18 cellular contexts compared by ENCODE assay signal in genomic region chr12:120887253-120888043, GRCh38. TPM values are rescaled to one million over a fixed set of nuclear protein-coding genes. Genes with fewer than 3 reads are reported as not detected.
DNase-seq lines count a peak whose midpoint lies in the region; ATAC-seq, FAIRE-seq and TF ChIP-seq lines count a peak whose summit lies in the region.
"Had no signal": no experiment of that assay in that cellular context is flagged by ENCODE, and none has a peak within 500 bp of the region (broad histone marks: within the 10 kb centered on the region; RNA-seq: fewer than 3 reads in every experiment).

No MANE protein-coding gene starts in this region.

- H3K27ac Mint-ChIP-seq in activated CD8-positive, alpha-beta T cell treated with anti-CD3 and anti-CD28 coated beads for 36 hours = peak overlapping the region; percentile 67
- H3K27ac Mint-ChIP-seq in stimulated activated effector memory CD8-positive, alpha-beta T cell treated with anti-CD3 and anti-CD28 coated beads, Interleukin-12 subunit alpha, Interleukin-12 subunit beta, amount 100 ng/mL, for 72 hours = no peak overlapping the region

- H3K27ac ChIP-seq in K562 (ENCODE audit: extremely low read depth, low read depth, low read length) = no peak overlapping the region
- no peak overlapping the region for H3K27ac ChIP-seq in dorsolateral prefrontal cortex
- H3K27ac ChIP-seq: adrenal gland, hepatocyte, psoas muscle, thoracic aorta had no signal

- in situ Hi-C loops in K562 (cut with MboI) = no loop called here

- H3K27me3 ChIP-seq in K562 (ENCODE audit: control insufficient read depth in 2 of 2, insufficient read depth in 2 of 2, low read length in 2 of 2) = no peaks in the 10 kb centered on the region
- H3K27me3 ChIP-seq in dorsolateral prefrontal cortex = no peaks in the 10 kb centered on the region
- H3K27me3 ChIP-seq: adrenal gland, BE2C, cardiac muscle cell, hepatocyte had no signal

- H3K4me3 ChIP-seq in K562 = no peak overlapping the region
- H3K4me3 ChIP-seq in dorsolateral prefrontal cortex = no peak overlapping the region
- H3K4me3 ChIP-seq: adrenal gland, cardiac muscle cell, hepatocyte, psoas muscle, thoracic aorta had no signal

- DNase-seq in NCI-H69 (lab: John Stamatoyannopoulos, UW) (peak; percentile 10), K562 (ENCODE audit: extremely low read depth in 1 of 4, low spot score in 3 of 4) (no peak), dorsolateral prefrontal cortex (no peak), T-helper 1 cell (no peak)
- peak; percentile 70 for DNase-seq in activated CD8-positive, alpha-beta T cell treated with anti-CD3 and anti-CD28 coated beads for 36 hours
- no peak for DNase-seq in stimulated activated effector memory CD8-positive, alpha-beta T cell treated with anti-CD3 and anti-CD28 coated beads, Interleukin-12 subunit alpha, Interleukin-12 subunit beta, amount 100 ng/mL, for 72 hours (ENCODE audit: low spot score in 2 of 2)
- DNase-seq: adrenal gland, BE2C, NCI-H187 treated with DMSO at 0.1 percent for 48 hours, psoas muscle, SIG-M5 had no signal

- H3K9me3 ChIP-seq in K562 (replicated peaks; ENCODE audit: control insufficient read depth, insufficient read depth, low read depth, low read length) = no peaks in the 10 kb centered on the region
- H3K9me3 ChIP-seq: adrenal gland, BE2C, psoas muscle, thoracic aorta had no signal

- peaks cover 4% of the 10 kb centered on the region for H3K36me3 Mint-ChIP-seq in activated CD8-positive, alpha-beta T cell treated with anti-CD3 and anti-CD28 coated beads for 36 hours (ENCODE audit: low read depth)
- H3K36me3 Mint-ChIP-seq in stimulated activated effector memory CD8-positive, alpha-beta T cell treated with anti-CD3 and anti-CD28 coated beads, Interleukin-12 subunit alpha, Interleukin-12 subunit beta, amount 100 ng/mL, for 72 hours = no peaks in the 10 kb centered on the region

- no peaks in the 10 kb centered on the region for H3K9me1 ChIP-seq in K562 (ENCODE audit: control insufficient read depth, insufficient read depth, low read length)

- H3K9me3 Mint-ChIP-seq in activated CD8-positive, alpha-beta T cell treated with anti-CD3 and anti-CD28 coated beads for 36 hours = no peaks in the 10 kb centered on the region
- no peaks in the 10 kb centered on the region for H3K9me3 Mint-ChIP-seq in stimulated activated effector memory CD8-positive, alpha-beta T cell treated with anti-CD3 and anti-CD28 coated beads, Interleukin-12 subunit alpha, Interleukin-12 subunit beta, amount 100 ng/mL, for 72 hours
- H3K9me3 Mint-ChIP-seq: nephron had no signal

- TF ChIP-seq EP300 in K562 (IDR thresholded peaks at IDR 0.05; ENCODE audit: low read length) = no peak

- no peaks in the 10 kb centered on the region for H3K36me3 ChIP-seq in K562 (ENCODE audit: control insufficient read depth, insufficient read depth, low read length)
- H3K36me3 ChIP-seq: adrenal gland, BE2C, cardiac muscle cell, thoracic aorta had no signal

- no peak overlapping the region for H2AFZ ChIP-seq in K562 (ENCODE audit: low read depth, low read length)
- H2AFZ ChIP-seq: hepatocyte had no signal

- H3K79me2 ChIP-seq in K562 (ENCODE audit: control insufficient read depth, insufficient read depth, low read length) = peaks cover 60% of the 10 kb centered on the region

- 59% methylated on average over 5 of the region's 5 CpGs for WGBS in K562 (ENCODE audit: insufficient coverage, low coverage, missing lambda C conversion rate)

- POLR2A ChIA-PET in activated CD8-positive, alpha-beta T cell treated with anti-CD3 and anti-CD28 coated beads for 36 hours (lab: Charles Lee) = interaction anchor here (1.5 to 1.6 kb wide), 2 partner anchors 13 to 16 kb away, joined by 3 to 5 read pairs; no protein-coding TSS in a partner anchor
- POLR2A ChIA-PET in K562 (lab: Yijun Ruan, JAX) = interaction anchor here (0.7 to 1.6 kb wide), 4 partner anchors 14 to 137 kb away, joined by 3 read pairs; no protein-coding TSS in a partner anchor

- H3K9ac ChIP-seq in K562 (ENCODE audit: insufficient read depth in 1 of 2, low read depth in 2 of 2, low read length in 2 of 2) = no peak overlapping the region

- TF ChIP-seq POLR2A in K562 (conservative IDR thresholded peaks at IDR 0.05) = no peak

- no peak overlapping the region for H3K4me2 ChIP-seq in K562 (ENCODE audit: insufficient read depth, low read length)
- H3K4me2 ChIP-seq: hepatocyte had no signal

- H4K20me1 ChIP-seq in K562 (replicated peaks; ENCODE audit: control insufficient read depth, insufficient read depth, low read length) = no peaks in the 10 kb centered on the region

- no peak for TF ChIP-seq CTCF in activated CD8-positive, alpha-beta T cell treated with anti-CD3 and anti-CD28 coated beads for 36 hours (IDR thresholded peaks at IDR 0.05)
- TF ChIP-seq CTCF in K562 (IDR thresholded peaks at IDR 0.05 in 2 of 3, conservative IDR thresholded peaks at IDR 0.05 in 1 of 3; ENCODE audit: insufficient read depth in 2 of 3, low read depth in 1 of 3, low read length in 3 of 3) = no peak
- TF ChIP-seq CTCF in dorsolateral prefrontal cortex (IDR thresholded peaks at IDR 0.05 in 54 of 56, conservative IDR thresholded peaks at IDR 0.05 in 2 of 56; ENCODE audit: low read depth in 1 of 56, partially characterized antibody in 56 of 56) = no peak

- no peak for TF ChIP-seq RAD21 in K562 (CRISPR knock-in tag; conservative IDR thresholded peaks at IDR 0.05 in 1 of 2, IDR thresholded peaks at IDR 0.05 in 1 of 2)

- peaks cover 5 to 9% of the 10 kb centered on the region in 2 experiments; a peak in 3 of 5 replicates for H3K4me1 ChIP-seq in K562 (replicated peaks in 1 of 2; ENCODE audit: control insufficient read depth in 2 of 2, insufficient read depth in 2 of 2, low read length in 2 of 2)
- H3K4me1 ChIP-seq: BE2C had no signal

- CTCF ChIA-PET in activated CD8-positive, alpha-beta T cell treated with anti-CD3 and anti-CD28 coated beads for 36 hours (lab: Charles Lee) = interaction anchor here (0.8 to 2.1 kb wide), 6 partner anchors 18 to 85 kb away, joined by 3 to 6 read pairs (median 4); no protein-coding TSS in a partner anchor
- CTCF ChIA-PET in K562 (lab: Yijun Ruan, JAX; ENCODE audit: low intra/inter-chr PET ratio) = no interaction called here

- FAIRE-seq in K562 (lab: Jason Lieb, UNC) = no peak
- FAIRE-seq: G401.6, keratinocyte had no signal

- H3K4me1 Mint-ChIP-seq in activated CD8-positive, alpha-beta T cell treated with anti-CD3 and anti-CD28 coated beads for 36 hours (ENCODE audit: low read depth) = peaks cover 52% of the 10 kb centered on the region
- H3K4me1 Mint-ChIP-seq in stimulated activated effector memory CD8-positive, alpha-beta T cell treated with anti-CD3 and anti-CD28 coated beads, Interleukin-12 subunit alpha, Interleukin-12 subunit beta, amount 100 ng/mL, for 72 hours = peaks cover 45% of the 10 kb centered on the region

- H3K4me3 Mint-ChIP-seq in activated CD8-positive, alpha-beta T cell treated with anti-CD3 and anti-CD28 coated beads for 36 hours = no peak overlapping the region
- peak overlapping the region; percentile 59 for H3K4me3 Mint-ChIP-seq in stimulated activated effector memory CD8-positive, alpha-beta T cell treated with anti-CD3 and anti-CD28 coated beads, Interleukin-12 subunit alpha, Interleukin-12 subunit beta, amount 100 ng/mL, for 72 hours
- H3K4me3 Mint-ChIP-seq: nephron had no signal

- H3K27me3 Mint-ChIP-seq in activated CD8-positive, alpha-beta T cell treated with anti-CD3 and anti-CD28 coated beads for 36 hours = no peaks in the 10 kb centered on the region

- BruUV-seq in K562 (replicated peaks; lab: Mats Ljungman, UMichigan) = no TSS peak

- peak; percentile 26 for ATAC-seq in activated CD8-positive, alpha-beta T cell treated with anti-CD3 and anti-CD28 coated beads for 36 hours
- ATAC-seq in K562 (no peak), HG03135 (IDR thresholded peaks at IDR 0.05; ENCODE audit: unreplicated experiment) (no peak)
- peak; percentile 82 for ATAC-seq in stimulated activated effector memory CD8-positive, alpha-beta T cell treated with anti-CD3 and anti-CD28 coated beads, Interleukin-12 subunit alpha, Interleukin-12 subunit beta, amount 100 ng/mL, for 72 hours
- ATAC-seq: psoas muscle had no signal

- intact Hi-C loops in activated CD8-positive, alpha-beta T cell treated with anti-CD3 and anti-CD28 coated beads for 36 hours (cut with micrococcal nuclease) = no loop called here
- intact Hi-C loops in K562 (cut with micrococcal nuclease) (no loop called here), dorsolateral prefrontal cortex (cut with DNase I) (no loop called here)

TF ChIP-seq in K562, 482 proteins besides CTCF, POLR2A, EP300 and RAD21:
- TF ChIP-seq HMBOX1 (IDR thresholded peaks at IDR 0.05) (peak; percentile 63), GABPB1 (CRISPR knock-in tag; IDR thresholded peaks at IDR 0.05) (no peak)

RNA-seq across cellular contexts. Expression of gene SPPL3, which starts 16.7 kb away (rescaled TPM):
- 10 to 100 TPM; 19.8 to 20.8 TPM for total RNA-seq in activated CD8-positive, alpha-beta T cell treated with anti-CD3 and anti-CD28 coated beads for 36 hours
- total RNA-seq in K562 (2011; cell fraction: chromatin; rRNA removed; ENCODE audit: low replicate concordance) = 25.1 and 48.4 TPM in 2 replicates
- total RNA-seq in K562 (2011; cell fraction: nucleolus; rRNA removed) = 15.8 and 16.1 TPM in 2 replicates
- 39.8 and 62.4 TPM in 2 replicates for total RNA-seq in K562 (2011; cell fraction: nucleoplasm; rRNA removed)
- total RNA-seq in K562 (2014; rRNA removed) (2.9 and 4.2 TPM in 2 replicates), K562 (2014; rRNA removed; fragmentation: Illumina TruSeq; extraction: Trizol) (7.1 and 8.3 TPM in 2 replicates), K562 (2015; rRNA removed; fragmentation: Illumina TruSeq; extraction: Trizol) (6.9 and 7.4 TPM in 2 replicates), K562 (2021) (21.6 and 23.8 TPM in 2 replicates), dorsolateral prefrontal cortex (100 to 1,000 TPM in 1 of 120 experiments, 10 to 100 TPM in 119; 50.6 to 111 (median 72.4) TPM)
- polyA plus RNA-seq in K562 (2011; rRNA removed) (6.4 and 7.4 TPM in 2 replicates), K562 (2014; fragmentation: Illumina TruSeq; extraction: Trizol) (28.6 and 32.1 TPM in 2 replicates), K562 (2014; fragmentation: Nextera tagmentation; extraction: Ambion mirVana) (1 to 10 TPM; 3.8 to 5.3 TPM), K562 (2014; rRNA removed) (6.2 and 6.6 TPM in 2 replicates)
- 10.3 and 12.7 TPM in 2 replicates for polyA plus RNA-seq in K562 (2011; cell fraction: cytosol; rRNA removed)
- 7.9 and 10.3 TPM in 2 replicates for polyA plus RNA-seq in K562 (2011; cell fraction: nucleus; rRNA removed)
- 9.3 and 23.9 TPM in 2 replicates for polyA plus RNA-seq in K562 (2012)
- 13.7 and 19.4 TPM in 2 replicates for polyA minus RNA-seq in K562 (2011; rRNA and poly(A)+ RNA removed)
- 14.9 and 19.3 TPM in 2 replicates for polyA minus RNA-seq in K562 (2011; cell fraction: cytosol; rRNA and poly(A)+ RNA removed)
- 6.1 and 6.2 TPM in 2 replicates for polyA minus RNA-seq in K562 (2011; cell fraction: nucleus; rRNA and poly(A)+ RNA removed)

Comparison
In these comparisons a context has a peak if more than half of its experiments do, and no peak if none do; other contexts are left out.
1. DNase-seq: peak in NCI-H69 (single experiment) and activated CD8-positive, alpha-beta T cell treated with anti-CD3 and anti-CD28 coated beads for 36 hours (single experiment); none in K562 (0 of 4), stimulated activated effector memory CD8-positive, alpha-beta T cell treated with anti-CD3 and anti-CD28 coated beads, Interleukin-12 subunit alpha, Interleukin-12 subunit beta, amount 100 ng/mL, for 72 hours (0 of 2), dorsolateral prefrontal cortex (0 of 10) and T-helper 1 cell (0 of 5).
2. ATAC-seq: peak in activated CD8-positive, alpha-beta T cell treated with anti-CD3 and anti-CD28 coated beads for 36 hours (single experiment) and stimulated activated effector memory CD8-positive, alpha-beta T cell treated with anti-CD3 and anti-CD28 coated beads, Interleukin-12 subunit alpha, Interleukin-12 subunit beta, amount 100 ng/mL, for 72 hours (single experiment); none in K562 (single experiment) and HG03135 (single experiment).